18 cellular contexts compared by ENCODE assay signal in genomic region chrX:71171110-71171801, GRCh38.
A peak's percentile ranks its signal among the peaks of the same experiment; 100 is the strongest.
DNase-seq lines count a peak whose midpoint lies in the region; ATAC-seq lines count a peak whose summit lies in the region.
"Had no signal": no experiment of that assay in that cellular context is flagged by ENCODE, and none has a peak within 500 bp of the region (broad histone marks: within the 10 kb centered on the region; RNA-seq: fewer than 3 reads in every experiment).

No MANE protein-coding gene starts in this region.

- no peak overlapping the region for H3K9ac ChIP-seq in iPS-18a (ENCODE audit: low read length)

- no peaks in the 10 kb centered on the region for H3K9me3 Mint-ChIP-seq in T-helper 2 cell treated with Interferon-gamma antibody and Interleukin-4, amounts not matched to agents 5 μg/mL and 100 μg/mL, for 36 hours
- H3K9me3 Mint-ChIP-seq in stimulated activated memory B cell treated with anti-CD40 and anti-IgM and Interleukin-4, amounts not matched to agents 10 μg/mL and 1 μg/mL and 100 μg/mL, for 72 hours = no peaks in the 10 kb centered on the region
- H3K9me3 Mint-ChIP-seq: activated T-cell treated with anti-CD3 and anti-CD28 coated beads, Interleukin-2, amount 50 U/mL, for 4 hours had no signal

- H3K27me3 ChIP-seq in iPS-18a (ENCODE audit: control insufficient read depth, insufficient read depth, low read length) = no peaks in the 10 kb centered on the region
- H3K27me3 ChIP-seq: tibial artery had no signal

- H3K4me3 Mint-ChIP-seq in T-helper 2 cell treated with Interferon-gamma antibody and Interleukin-4, amounts not matched to agents 5 μg/mL and 100 μg/mL, for 36 hours = no peak overlapping the region
- H3K4me3 Mint-ChIP-seq in stimulated activated memory B cell treated with anti-CD40 and anti-IgM and Interleukin-4, amounts not matched to agents 10 μg/mL and 1 μg/mL and 100 μg/mL, for 72 hours = no peak overlapping the region
- H3K4me3 Mint-ChIP-seq: activated T-cell treated with anti-CD3 and anti-CD28 coated beads, Interleukin-2, amount 50 U/mL, for 4 hours had no signal

- H3K36me3 ChIP-seq in iPS-18a (ENCODE audit: control insufficient read depth, low read depth, low read length) = no peaks in the 10 kb centered on the region
- H3K36me3 ChIP-seq: tibial artery had no signal

- no peaks in the 10 kb centered on the region for H3K27me3 Mint-ChIP-seq in T-helper 2 cell treated with Interferon-gamma antibody and Interleukin-4, amounts not matched to agents 5 μg/mL and 100 μg/mL, for 36 hours (ENCODE audit: low read depth)
- H3K27me3 Mint-ChIP-seq in stimulated activated memory B cell treated with anti-CD40 and anti-IgM and Interleukin-4, amounts not matched to agents 10 μg/mL and 1 μg/mL and 100 μg/mL, for 72 hours = no peaks in the 10 kb centered on the region

- no peak for ATAC-seq in stimulated activated memory B cell treated with anti-CD40 and anti-IgM and Interleukin-4, amounts not matched to agents 10 μg/mL and 1 μg/mL and 100 μg/mL, for 72 hours
- ATAC-seq in HG03108 (IDR thresholded peaks at IDR 0.05; ENCODE audit: unreplicated experiment) = no peak
- ATAC-seq: activated T-cell treated with anti-CD3 and anti-CD28 coated beads, Interleukin-2, amount 50 U/mL, for 4 hours; SK-N-SH treated with all-trans-retinoic acid at 6 μM for 48 hours had no signal

- DNase-seq in T-helper 2 cell treated with Interferon-gamma antibody and Interleukin-4, amounts not matched to agents 5 μg/mL and 100 μg/mL, for 36 hours (ENCODE audit: low spot score) = no peak
- DNase-seq in T-helper 2 cell (no peak), OCI-M1 (lab: John Stamatoyannopoulos, UW) (peak; percentile 78), putamen (ENCODE audit: low spot score) (no peak)
- DNase-seq in stimulated activated CD4-positive, alpha-beta T cell treated with anti-CD3 and anti-CD28 coated beads, Interleukin-2, amount 100 ng/mL, for 24 hours = no peak
- DNase-seq: activated CD4-positive, alpha-beta T cell treated with anti-CD3 and anti-CD28 coated beads, Interleukin-2, amount 50 U/mL, for 1 hour; activated T-cell treated with anti-CD3 and anti-CD28 coated beads, Interleukin-2, amount 50 U/mL, for 4 hours; erythroblast; IMR-90; kidney glomerular epithelial cell; NCI-H1417; NCI-H226; tibial artery had no signal

- peak overlapping the region; percentile 34 for H3K27ac ChIP-seq in iPS-18a (ENCODE audit: low read length)
- H3K27ac ChIP-seq: coronary artery, tibial artery had no signal

- peaks cover 23% of the 10 kb centered on the region for H3K36me3 Mint-ChIP-seq in T-helper 2 cell treated with Interferon-gamma antibody and Interleukin-4, amounts not matched to agents 5 μg/mL and 100 μg/mL, for 36 hours (ENCODE audit: low read depth)
- peaks cover 30% of the 10 kb centered on the region for H3K36me3 Mint-ChIP-seq in stimulated activated memory B cell treated with anti-CD40 and anti-IgM and Interleukin-4, amounts not matched to agents 10 μg/mL and 1 μg/mL and 100 μg/mL, for 72 hours

- peaks cover 10% of the 10 kb centered on the region for H3K9me3 ChIP-seq in iPS-18a (ENCODE audit: control insufficient read depth, low read depth, low read length)
- H3K9me3 ChIP-seq: tibial artery had no signal

- H3K4me3 ChIP-seq in iPS-18a (ENCODE audit: low read length) = no peak overlapping the region
- H3K4me3 ChIP-seq: coronary artery, tibial artery had no signal

- peak overlapping the region; percentile 23 for H3K27ac Mint-ChIP-seq in T-helper 2 cell treated with Interferon-gamma antibody and Interleukin-4, amounts not matched to agents 5 μg/mL and 100 μg/mL, for 36 hours
- peak overlapping the region; percentile 60 for H3K27ac Mint-ChIP-seq in stimulated activated memory B cell treated with anti-CD40 and anti-IgM and Interleukin-4, amounts not matched to agents 10 μg/mL and 1 μg/mL and 100 μg/mL, for 72 hours

- peaks cover 2% of the 10 kb centered on the region for H3K4me1 Mint-ChIP-seq in T-helper 2 cell treated with Interferon-gamma antibody and Interleukin-4, amounts not matched to agents 5 μg/mL and 100 μg/mL, for 36 hours (ENCODE audit: low read depth)
- peaks cover 22% of the 10 kb centered on the region for H3K4me1 Mint-ChIP-seq in stimulated activated memory B cell treated with anti-CD40 and anti-IgM and Interleukin-4, amounts not matched to agents 10 μg/mL and 1 μg/mL and 100 μg/mL, for 72 hours

- no peaks in the 10 kb centered on the region for H3K4me1 ChIP-seq in iPS-18a (ENCODE audit: control insufficient read depth, low read depth, low read length)
- H3K4me1 ChIP-seq: tibial artery had no signal
